In genomic region chr6:118890997-118891790, GRCh38 we compare ENCODE assay signal across 9 cellular contexts. TPM values are rescaled to one million over a fixed set of nuclear protein-coding genes. Genes with fewer than 3 reads are reported as not detected.
A peak's percentile ranks its signal among the peaks of the same experiment; 100 is the strongest.
DNase-seq lines count a peak whose midpoint lies in the region; ATAC-seq and TF ChIP-seq lines count a peak whose summit lies in the region.
"Had no signal": no experiment of that assay in that cellular context is flagged by ENCODE, and none has a peak within 500 bp of the region (broad histone marks: within the 10 kb centered on the region; RNA-seq: fewer than 3 reads in every experiment).

No MANE protein-coding gene starts in this region.

- DNase-seq in activated T-cell treated with anti-CD3 and anti-CD28 coated beads, Interleukin-2, amount 50 U/mL, for 24 hours: no peak
- no peak for DNase-seq in activated T-cell treated with anti-CD3 and anti-CD28 coated beads, Interleukin-2, amount 50 U/mL, for 1 hour
- DNase-seq in activated naive CD8-positive, alpha-beta T cell treated with anti-CD3 and anti-CD28 coated beads, Interleukin-2, amount 50 U/mL, for 24 hours: no peak
- DNase-seq in suprapubic skin (ENCODE audit: low spot score in 2 of 2) (no peak), RWPE1 (ENCODE audit: low spot score) (no peak), AML-193 (lab: John Stamatoyannopoulos, UW) (no peak), T1000 (lab: John Stamatoyannopoulos, UW) (no peak)

- no peak for TF ChIP-seq POLR2A in suprapubic skin (IDR thresholded peaks at IDR 0.05)

- no peaks in the 10 kb centered on the region for H4K20me1 ChIP-seq in KMS-11 (ENCODE audit: insufficient read depth)

- no peak for ATAC-seq in activated naive CD8-positive, alpha-beta T cell treated with anti-CD3 and anti-CD28 coated beads, Interleukin-2, amount 50 U/mL, for 24 hours

- H3K9ac ChIP-seq in KMS-11: peak overlapping the region; percentile 75; the same call in 1 of the 2 replicates

- peaks cover 63% of the 10 kb centered on the region for H3K4me1 Mint-ChIP-seq in activated T-cell treated with anti-CD3 and anti-CD28 coated beads, Interleukin-2, amount 50 U/mL, for 24 hours (ENCODE audit: low read depth)
- peaks cover 65% of the 10 kb centered on the region for H3K4me1 Mint-ChIP-seq in activated naive CD8-positive, alpha-beta T cell treated with anti-CD3 and anti-CD28 coated beads, Interleukin-2, amount 50 U/mL, for 24 hours

- CTCF ChIA-PET in RWPE1 (lab: Yijun Ruan, JAX): no interaction called here

- peak overlapping the region; percentile 61 for H3K4me2 ChIP-seq in KMS-11

- H3K27me3 ChIP-seq in KMS-11 (ENCODE audit: insufficient read depth, low read depth) (no peaks in the 10 kb centered on the region), suprapubic skin (no peaks in the 10 kb centered on the region)

- no peaks in the 10 kb centered on the region for H3K27me3 Mint-ChIP-seq in activated T-cell treated with anti-CD3 and anti-CD28 coated beads, Interleukin-2, amount 50 U/mL, for 24 hours
- peaks cover 2% of the 10 kb centered on the region for H3K27me3 Mint-ChIP-seq in activated naive CD8-positive, alpha-beta T cell treated with anti-CD3 and anti-CD28 coated beads, Interleukin-2, amount 50 U/mL, for 24 hours

- peaks cover 20% of the 10 kb centered on the region; the same call in 1 of the 2 replicates for H3K79me2 ChIP-seq in KMS-11 (ENCODE audit: insufficient read depth, low read depth)

- peaks cover 42% of the 10 kb centered on the region for H3K36me3 Mint-ChIP-seq in activated T-cell treated with anti-CD3 and anti-CD28 coated beads, Interleukin-2, amount 50 U/mL, for 24 hours (ENCODE audit: low read depth)
- H3K36me3 Mint-ChIP-seq in activated naive CD8-positive, alpha-beta T cell treated with anti-CD3 and anti-CD28 coated beads, Interleukin-2, amount 50 U/mL, for 24 hours (ENCODE audit: low read depth): peaks cover 14% of the 10 kb centered on the region

- no peaks in the 10 kb centered on the region for H3K9me3 Mint-ChIP-seq in activated T-cell treated with anti-CD3 and anti-CD28 coated beads, Interleukin-2, amount 50 U/mL, for 24 hours
- no peaks in the 10 kb centered on the region for H3K9me3 Mint-ChIP-seq in activated naive CD8-positive, alpha-beta T cell treated with anti-CD3 and anti-CD28 coated beads, Interleukin-2, amount 50 U/mL, for 24 hours

- no peaks in the 10 kb centered on the region for H3K36me3 ChIP-seq in KMS-11 (ENCODE audit: insufficient read depth)
- H3K36me3 ChIP-seq in suprapubic skin: no peaks in the 10 kb centered on the region

- POLR2A ChIA-PET in RWPE1 (lab: Yijun Ruan, JAX; ENCODE audit: low non-redundant PET): no interaction called here

- peak overlapping the region; percentile 96 for H3K27ac Mint-ChIP-seq in activated T-cell treated with anti-CD3 and anti-CD28 coated beads, Interleukin-2, amount 50 U/mL, for 24 hours
- peak overlapping the region; percentile 94 for H3K27ac Mint-ChIP-seq in activated naive CD8-positive, alpha-beta T cell treated with anti-CD3 and anti-CD28 coated beads, Interleukin-2, amount 50 U/mL, for 24 hours

- no peak overlapping the region for H3K4me3 ChIP-seq in KMS-11 (IDR thresholded peaks at IDR 0.05; ENCODE audit: insufficient read depth, low read depth, low read length)
- no peak overlapping the region for H3K4me3 ChIP-seq in suprapubic skin

- WGBS in suprapubic skin: 86% methylated on average over 5 of the region's 5 CpGs

- peaks cover 21% of the 10 kb centered on the region for H3K4me1 ChIP-seq in KMS-11 (ENCODE audit: low read depth, poor library complexity, severe bottlenecking)
- peaks cover 25% of the 10 kb centered on the region for H3K4me1 ChIP-seq in suprapubic skin

- H3K4me3 Mint-ChIP-seq in activated T-cell treated with anti-CD3 and anti-CD28 coated beads, Interleukin-2, amount 50 U/mL, for 24 hours: peak overlapping the region; percentile 94
- H3K4me3 Mint-ChIP-seq in activated naive CD8-positive, alpha-beta T cell treated with anti-CD3 and anti-CD28 coated beads, Interleukin-2, amount 50 U/mL, for 24 hours: peak overlapping the region; percentile 91

- TF ChIP-seq CTCF in KMS-11 (conservative IDR thresholded peaks at IDR 0.05; ENCODE audit: low read depth, low read length): no peak
- TF ChIP-seq CTCF in suprapubic skin (IDR thresholded peaks at IDR 0.05): no peak
- TF ChIP-seq CTCF in RWPE1 (conservative IDR thresholded peaks at IDR 0.05; ENCODE audit: low read depth): no peak

- H3K9me3 ChIP-seq in suprapubic skin: no peaks in the 10 kb centered on the region

- TF ChIP-seq EP300 in suprapubic skin (IDR thresholded peaks at IDR 0.05): no peak

- H2AFZ ChIP-seq in KMS-11 (ENCODE audit: low read depth): peak overlapping the region; percentile 26

- H3K27ac ChIP-seq in KMS-11: peak overlapping the region; percentile 91
- peak overlapping the region; percentile 2 for H3K27ac ChIP-seq in suprapubic skin
- no peak overlapping the region for H3K27ac ChIP-seq in RWPE1
- H3K27ac ChIP-seq: C4-2B had no signal

RNA-seq across cellular contexts. Expression of gene ASF1A, which starts 2.8 kb away (rescaled TPM):
- total RNA-seq in suprapubic skin: 10 to 100 TPM; 11.3 to 15.7 (median 13.6) TPM

RNA-seq across cellular contexts. Expression of gene MCM9, which starts 43.8 kb away (rescaled TPM):
- 10 to 100 TPM; 19.2 to 37.2 (median 26.8) TPM for total RNA-seq in suprapubic skin
